In genomic region chr1:58621375-58621774, GRCh38 we compare ENCODE assay signal across 21 cellular contexts. TPM values are rescaled to one million over a fixed set of nuclear protein-coding genes. Genes with fewer than 3 reads are reported as not detected.
A peak's percentile ranks its signal among the peaks of the same experiment; 100 is the strongest.
DNase-seq lines count a peak whose midpoint lies in the region; ATAC-seq and TF ChIP-seq lines count a peak whose summit lies in the region.
"Had no signal": no experiment of that assay in that cellular context is flagged by ENCODE, and none has a peak within 500 bp of the region (broad histone marks: within the 10 kb centered on the region; RNA-seq: fewer than 3 reads in every experiment).

No MANE protein-coding gene starts in this region.

- no peaks in the 10 kb centered on the region for H3K27me3 Mint-ChIP-seq in type B pancreatic cell

- TF ChIP-seq CTCF in type B pancreatic cell (conservative IDR thresholded peaks at IDR 0.05) = no peak

- ATAC-seq in GM18517 (IDR thresholded peaks at IDR 0.05; ENCODE audit: unreplicated experiment) = no peak

- H3K4me1 Mint-ChIP-seq in type B pancreatic cell (ENCODE audit: unreplicated experiment) = peaks cover 22% of the 10 kb centered on the region

- no peak overlapping the region for H3K4me3 Mint-ChIP-seq in type B pancreatic cell
- H3K4me3 Mint-ChIP-seq: activated CD4-positive, alpha-beta T cell treated with anti-CD3 and anti-CD28 coated beads for 36 hours; B cell had no signal

- peaks cover 9% of the 10 kb centered on the region for H3K9me3 Mint-ChIP-seq in type B pancreatic cell

- H3K27ac Mint-ChIP-seq in type B pancreatic cell = peak overlapping the region; percentile 95
- H3K27ac Mint-ChIP-seq: activated CD4-positive, alpha-beta T cell treated with anti-CD3 and anti-CD28 coated beads for 36 hours; B cell had no signal

- DNase-seq in SIG-M5 treated with dmso at 0.1 percent for 504 hours (lab: John Stamatoyannopoulos, UW; ENCODE audit: unreplicated experiment) (peak; percentile 3), SIG-M5 (lab: John Stamatoyannopoulos, UW) (no peak), NOMO-1 treated with dmso at 0.1 percent for 144 hours (lab: John Stamatoyannopoulos, UW; ENCODE audit: unreplicated experiment) (peak; percentile 60), amniotic epithelial cell (ENCODE audit: low read depth) (peak; percentile 67), type B pancreatic cell (ENCODE audit: extremely low spot score, unreplicated experiment) (no peak), NCI-H1930 (lab: John Stamatoyannopoulos, UW) (no peak), germinal center (ENCODE audit: low spot score) (no peak)
- DNase-seq: activated CD4-positive, alpha-beta T cell treated with anti-CD3 and anti-CD28 coated beads for 36 hours; activated naive CD4-positive, alpha-beta T cell treated with anti-CD3 and anti-CD28 coated beads, Interleukin-2, amount 50 U/mL, for 16 hours; kidney; lower lobe of right lung; NCI-H1694; NCI-H774; stimulated activated CD4-positive, alpha-beta T cell treated with anti-CD3 and anti-CD28 coated beads, Interleukin-12 subunit alpha, Interleukin-12 subunit beta, amount 100 ng/mL, for 4 hours; stimulated activated CD8-positive, alpha-beta memory T cell treated with anti-CD3 and anti-CD28 coated beads, Interleukin-4, amount 100 ng/mL, for 48 hours had no signal

- H3K36me3 Mint-ChIP-seq in type B pancreatic cell = no peaks in the 10 kb centered on the region

RNA-seq across cellular contexts. Expression of gene TACSTD2, which starts 44.3 kb away (rescaled TPM):
- 21.2 and 39.7 TPM in 2 replicates for total RNA-seq in type B pancreatic cell (ENCODE audit: low replicate concordance)
- total RNA-seq: A172, B cell, G401, HT1080, LHCN-M2 had no signal

Comparison
In these comparisons a context has a peak if more than half of its experiments do, and no peak if none do; other contexts are left out.
1. DNase-seq: peak in SIG-M5 treated with dmso at 0.1 percent for 504 hours (single experiment), NOMO-1 treated with dmso at 0.1 percent for 144 hours (single experiment) and amniotic epithelial cell (single experiment); none in SIG-M5 (single experiment), type B pancreatic cell (single experiment), NCI-H1930 (0 of 2) and germinal center (single experiment).